8 cellular contexts compared by ENCODE assay signal in genomic region chr12:19440019-19440858, GRCh38. TPM values are rescaled to one million over a fixed set of nuclear protein-coding genes. Genes with fewer than 3 reads are reported as not detected.
DNase-seq lines count a peak whose midpoint lies in the region; ATAC-seq and TF ChIP-seq lines count a peak whose summit lies in the region.

No MANE protein-coding gene starts in this region.

- peaks cover 3% of the 10 kb centered on the region for H3K36me3 ChIP-seq in adipocyte (ENCODE audit: control insufficient read depth, insufficient read depth, low read length, severe bottlenecking)
- peaks cover 0 to 7% of the 10 kb centered on the region in 2 donors for H3K36me3 ChIP-seq in psoas muscle (ENCODE audit: insufficient read depth in 1 of 2, low read depth in 1 of 2)

- H3K4me3 ChIP-seq in adipocyte (ENCODE audit: low read length) (peak overlapping the region; percentile 98), psoas muscle (peak overlapping the region; percentile 92)

- in situ Hi-C loops in Caki2 (cut with HindIII; ENCODE audit: low pct_unique_long_range_greater_than_20kb, low sequenced_read_pairs) = no loop called here

- ATAC-seq in GM19467 (IDR thresholded peaks at IDR 0.05; ENCODE audit: unreplicated experiment) = peak; percentile 26
- peak; percentile 31 to 55 for ATAC-seq in left cardiac atrium
- ATAC-seq in psoas muscle = peak; percentile 31 to 55 (median 38)

- no peaks in the 10 kb centered on the region for H3K27me3 ChIP-seq in adipocyte (replicated peaks; ENCODE audit: control insufficient read depth, insufficient read depth, low read length)
- H3K27me3 ChIP-seq in psoas muscle (ENCODE audit: insufficient read depth in 3 of 3, low read length in 2 of 3) = no peaks in the 10 kb centered on the region

- TF ChIP-seq CTCF in psoas muscle (IDR thresholded peaks at IDR 0.05) = no peak

- intact Hi-C loops in left cardiac atrium (cut with DNase I) (no loop called here), psoas muscle (cut with DNase I) (no loop called here)

- no peaks in the 10 kb centered on the region for H3K9me3 ChIP-seq in adipocyte (ENCODE audit: control insufficient read depth, low read length)
- H3K9me3 ChIP-seq in psoas muscle = no peaks in the 10 kb centered on the region

- peak overlapping the region; percentile 87 for H3K27ac ChIP-seq in psoas muscle

- H3K4me1 ChIP-seq in adipocyte (ENCODE audit: control insufficient read depth, insufficient read depth, low read length) (peaks cover 15% of the 10 kb centered on the region), psoas muscle (peaks cover 29% of the 10 kb centered on the region)

- H3K9ac ChIP-seq in adipocyte (ENCODE audit: low read length) = peak overlapping the region; percentile 96

- DNase-seq in Caki2 (ENCODE audit: low read depth) (peak; percentile 39), HT1080 (ENCODE audit: low read depth) (peak; percentile 38), T follicular helper cell (ENCODE audit: low read depth) (peak; percentile 32), adipocyte (ENCODE audit: low read depth) (peak; percentile 84), left cardiac atrium (peak; percentile 64), psoas muscle (peak; percentile 47 to 75), ureter (ENCODE audit: low spot score) (peak; percentile 65)

- WGBS in psoas muscle, 3 donors = 0 to 2% (median 0%) methylated on average over 58 to 71 of the region's 71 CpGs

RNA-seq across cellular contexts. Expression of gene AEBP2, which starts 0.9 kb away (rescaled TPM):
- total RNA-seq in Caki2 (2014; rRNA removed; shearing (Covaris generic); ENCODE audit: low replicate concordance) = 10.0 and 22.8 TPM in 2 replicates
- total RNA-seq in HT1080 (2014; rRNA removed; shearing (Covaris generic)) = 8.6 and 16.1 TPM in 2 replicates
- 20.8 and 23.9 TPM in 2 replicates for polyA plus RNA-seq in HT1080 (2015; cell fraction: cytosol; rRNA removed)
- 20.1 and 21.6 TPM in 2 replicates for polyA plus RNA-seq in HT1080 (2015; cell fraction: nucleus; rRNA removed)
- 10 to 100 TPM; 28.2 to 31.5 TPM for total RNA-seq in left cardiac atrium
- 10 to 100 TPM; 21.6 to 24.6 (median 23.8) TPM for total RNA-seq in psoas muscle
- polyA plus RNA-seq in psoas muscle = 10 to 100 TPM in 1 of 3 donors, 1 to 10 TPM in 2; 5.3 to 14.1 (median 6.7) TPM
- 67.1 TPM for total RNA-seq in ureter

Comparison
In these comparisons a context has a peak if more than half of its experiments do, and no peak if none do; other contexts are left out.
1. Peak in every context shown above with its lines: DNase-seq, ATAC-seq, H3K4me3 ChIP-seq and H3K27ac ChIP-seq.
2. DNase-seq: peak in every context shown above with its lines; median percentile 84 in adipocyte; 65 in ureter; 64 in left cardiac atrium; 61 in psoas muscle; 39 in Caki2; 38 in HT1080; 32 in T follicular helper cell.